In the genomic region with DNA sequence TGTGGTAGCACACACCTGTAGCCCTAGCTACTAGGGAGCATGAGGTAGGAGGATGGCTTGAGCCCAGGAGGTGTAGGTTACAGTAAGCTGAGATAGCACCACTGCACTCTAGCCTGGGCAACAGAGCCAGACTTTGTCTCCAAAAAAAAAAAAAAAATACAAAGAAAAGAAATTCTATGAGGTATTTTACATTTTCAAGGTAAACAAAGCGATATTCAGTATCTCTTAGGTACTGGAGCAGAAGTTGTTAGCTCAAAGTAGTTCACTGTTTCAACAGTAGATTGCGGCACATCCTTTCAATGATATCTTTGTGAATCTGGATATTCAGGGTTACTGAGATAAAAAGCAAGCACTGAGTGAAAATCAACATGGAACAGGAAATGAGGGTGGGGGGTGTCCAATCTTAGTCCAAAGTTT, we compare ENCODE assay signal across 1 cellular context.
TF ChIP-seq lines count a peak whose summit lies in the region.

No MANE protein-coding gene starts in this region.

TF ChIP-seq in HepG2, 621 proteins besides CTCF, POLR2A, EP300 and RAD21 (continued from another document and continues in another):
- TF ChIP-seq, protein P1, sequence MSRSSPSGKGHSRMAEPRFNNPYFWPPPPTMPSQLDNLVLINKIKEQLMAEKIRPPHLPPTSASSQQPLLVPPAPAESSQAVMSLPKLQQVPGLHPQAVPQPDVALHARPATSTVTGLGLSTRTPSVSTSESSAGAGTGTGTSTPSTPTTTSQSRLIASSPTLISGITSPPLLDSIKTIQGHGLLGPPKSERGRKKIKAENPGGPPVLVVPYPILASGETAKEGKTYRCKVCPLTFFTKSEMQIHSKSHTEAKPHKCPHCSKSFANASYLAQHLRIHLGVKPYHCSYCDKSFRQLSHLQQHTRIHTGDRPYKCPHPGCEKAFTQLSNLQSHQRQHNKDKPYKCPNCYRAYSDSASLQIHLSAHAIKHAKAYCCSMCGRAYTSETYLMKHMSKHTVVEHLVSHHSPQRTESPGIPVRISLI (CRISPR knock-in tag; IDR thresholded peaks at IDR 0.05; ENCODE audit: borderline replicate concordance), result peak; percentile 96
- TF ChIP-seq, protein P2, sequence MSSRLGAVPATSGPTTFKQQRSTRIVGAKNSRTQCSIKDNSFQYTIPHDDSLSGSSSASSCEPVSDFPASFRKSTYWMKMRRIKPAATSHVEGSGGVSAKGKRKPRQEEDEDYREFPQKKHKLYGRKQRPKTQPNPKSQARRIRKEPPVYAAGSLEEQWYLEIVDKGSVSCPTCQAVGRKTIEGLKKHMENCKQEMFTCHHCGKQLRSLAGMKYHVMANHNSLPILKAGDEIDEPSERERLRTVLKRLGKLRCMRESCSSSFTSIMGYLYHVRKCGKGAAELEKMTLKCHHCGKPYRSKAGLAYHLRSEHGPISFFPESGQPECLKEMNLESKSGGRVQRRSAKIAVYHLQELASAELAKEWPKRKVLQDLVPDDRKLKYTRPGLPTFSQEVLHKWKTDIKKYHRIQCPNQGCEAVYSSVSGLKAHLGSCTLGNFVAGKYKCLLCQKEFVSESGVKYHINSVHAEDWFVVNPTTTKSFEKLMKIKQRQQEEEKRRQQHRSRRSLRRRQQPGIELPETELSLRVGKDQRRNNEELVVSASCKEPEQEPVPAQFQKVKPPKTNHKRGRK (CRISPR knock-in tag; IDR thresholded peaks at IDR 0.05), result no peak
- TF ChIP-seq ZNF343 (CRISPR knock-in tag; IDR thresholded peaks at IDR 0.05) (no peak), ZNF75D (CRISPR knock-in tag; IDR thresholded peaks at IDR 0.05; ENCODE audit: borderline replicate concordance) (no peak), TARDBP (CRISPR knock-in tag; IDR thresholded peaks at IDR 0.05) (peak; percentile 96), MED8 (CRISPR knock-in tag; IDR thresholded peaks at IDR 0.05; ENCODE audit: insufficient replicate concordance) (peak; percentile 51), POLR2G (IDR thresholded peaks at IDR 0.05; ENCODE audit: low read depth, low read length) (no peak), MEF2D (CRISPR knock-in tag; IDR thresholded peaks at IDR 0.05) (peak; percentile 61; the same call in 1 of the 2 replicates), ZNF572 (CRISPR knock-in tag; IDR thresholded peaks at IDR 0.05) (no peak), NFE2 (CRISPR knock-in tag; IDR thresholded peaks at IDR 0.05) (no peak), TSC22D2 (CRISPR knock-in tag; IDR thresholded peaks at IDR 0.05; ENCODE audit: borderline replicate concordance) (no peak), MZF1 (CRISPR knock-in tag; IDR thresholded peaks at IDR 0.05; ENCODE audit: borderline replicate concordance) (no peak), ZNF605 (CRISPR knock-in tag; IDR thresholded peaks at IDR 0.05) (no peak), SP2 (CRISPR knock-in tag; IDR thresholded peaks at IDR 0.05) (no peak), DMAP1 (CRISPR knock-in tag; IDR thresholded peaks at IDR 0.05) (no peak), ZKSCAN5 (CRISPR knock-in tag; IDR thresholded peaks at IDR 0.05) (no peak), BCL6 (CRISPR knock-in tag; IDR thresholded peaks at IDR 0.05) (peak; percentile 77), ZNF629 (CRISPR knock-in tag; conservative IDR thresholded peaks at IDR 0.05) (peak; percentile 17; the same call in 1 of the 2 replicates), ZNF547 (CRISPR knock-in tag; IDR thresholded peaks at IDR 0.05) (no peak; the same call in 1 of the 2 replicates), FIP1L1 (IDR thresholded peaks at IDR 0.05; ENCODE audit: borderline replicate concordance, insufficient read depth, low read depth, low read length) (no peak), FOXA3 (CRISPR knock-in tag; IDR thresholded peaks at IDR 0.05) (peak; percentile 94), ZNF24 (IDR thresholded peaks at IDR 0.05) (no peak), MED1 (CRISPR knock-in tag; IDR thresholded peaks at IDR 0.05) (peak; percentile 91), ZNF484 (CRISPR knock-in tag; IDR thresholded peaks at IDR 0.05; ENCODE audit: borderline replicate concordance, low read depth) (no peak), ZSCAN29 (CRISPR knock-in tag; conservative IDR thresholded peaks at IDR 0.05) (no peak; the same call in 1 of the 2 replicates), ZNF317 (CRISPR knock-in tag; IDR thresholded peaks at IDR 0.05) (0 out of 2 replicates have a peak, but pooled peaks have one; percentile 51), SALL2 (CRISPR knock-in tag; IDR thresholded peaks at IDR 0.05) (no peak), HDAC6 (IDR thresholded peaks at IDR 0.05; ENCODE audit: low read depth, low read length) (no peak), REL (CRISPR knock-in tag; conservative IDR thresholded peaks at IDR 0.05) (no peak), ZNF891 (CRISPR knock-in tag; IDR thresholded peaks at IDR 0.05) (no peak), NR2F2 (IDR thresholded peaks at IDR 0.05; ENCODE audit: borderline replicate concordance, low read depth) (peak; percentile 80; the same call in 1 of the 2 replicates), CBX5 (CRISPR knock-in tag; IDR thresholded peaks at IDR 0.05; ENCODE audit: borderline replicate concordance) (no peak)
- TF ChIP-seq, protein P3, sequence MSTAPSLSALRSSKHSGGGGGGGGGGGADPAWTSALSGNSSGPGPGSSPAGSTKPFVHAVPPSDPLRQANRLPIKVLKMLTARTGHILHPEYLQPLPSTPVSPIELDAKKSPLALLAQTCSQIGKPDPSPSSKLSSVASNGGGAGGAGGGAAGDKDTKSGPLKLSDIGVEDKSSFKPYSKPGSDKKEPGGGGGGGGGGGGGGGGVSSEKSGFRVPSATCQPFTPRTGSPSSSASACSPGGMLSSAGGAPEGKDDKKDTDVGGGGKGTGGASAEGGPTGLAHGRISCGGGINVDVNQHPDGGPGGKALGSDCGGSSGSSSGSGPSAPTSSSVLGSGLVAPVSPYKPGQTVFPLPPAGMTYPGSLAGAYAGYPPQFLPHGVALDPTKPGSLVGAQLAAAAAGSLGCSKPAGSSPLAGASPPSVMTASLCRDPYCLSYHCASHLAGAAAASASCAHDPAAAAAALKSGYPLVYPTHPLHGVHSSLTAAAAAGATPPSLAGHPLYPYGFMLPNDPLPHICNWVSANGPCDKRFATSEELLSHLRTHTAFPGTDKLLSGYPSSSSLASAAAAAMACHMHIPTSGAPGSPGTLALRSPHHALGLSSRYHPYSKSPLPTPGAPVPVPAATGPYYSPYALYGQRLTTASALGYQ (CRISPR knock-in tag; IDR thresholded peaks at IDR 0.05), result peak; percentile 90
- TF ChIP-seq, protein P4, sequence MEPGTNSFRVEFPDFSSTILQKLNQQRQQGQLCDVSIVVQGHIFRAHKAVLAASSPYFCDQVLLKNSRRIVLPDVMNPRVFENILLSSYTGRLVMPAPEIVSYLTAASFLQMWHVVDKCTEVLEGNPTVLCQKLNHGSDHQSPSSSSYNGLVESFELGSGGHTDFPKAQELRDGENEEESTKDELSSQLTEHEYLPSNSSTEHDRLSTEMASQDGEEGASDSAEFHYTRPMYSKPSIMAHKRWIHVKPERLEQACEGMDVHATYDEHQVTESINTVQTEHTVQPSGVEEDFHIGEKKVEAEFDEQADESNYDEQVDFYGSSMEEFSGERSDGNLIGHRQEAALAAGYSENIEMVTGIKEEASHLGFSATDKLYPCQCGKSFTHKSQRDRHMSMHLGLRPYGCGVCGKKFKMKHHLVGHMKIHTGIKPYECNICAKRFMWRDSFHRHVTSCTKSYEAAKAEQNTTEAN (CRISPR knock-in tag; conservative IDR thresholded peaks at IDR 0.05), result peak; percentile 35; the same call in 1 of the 2 replicates
- TF ChIP-seq, protein P5, sequence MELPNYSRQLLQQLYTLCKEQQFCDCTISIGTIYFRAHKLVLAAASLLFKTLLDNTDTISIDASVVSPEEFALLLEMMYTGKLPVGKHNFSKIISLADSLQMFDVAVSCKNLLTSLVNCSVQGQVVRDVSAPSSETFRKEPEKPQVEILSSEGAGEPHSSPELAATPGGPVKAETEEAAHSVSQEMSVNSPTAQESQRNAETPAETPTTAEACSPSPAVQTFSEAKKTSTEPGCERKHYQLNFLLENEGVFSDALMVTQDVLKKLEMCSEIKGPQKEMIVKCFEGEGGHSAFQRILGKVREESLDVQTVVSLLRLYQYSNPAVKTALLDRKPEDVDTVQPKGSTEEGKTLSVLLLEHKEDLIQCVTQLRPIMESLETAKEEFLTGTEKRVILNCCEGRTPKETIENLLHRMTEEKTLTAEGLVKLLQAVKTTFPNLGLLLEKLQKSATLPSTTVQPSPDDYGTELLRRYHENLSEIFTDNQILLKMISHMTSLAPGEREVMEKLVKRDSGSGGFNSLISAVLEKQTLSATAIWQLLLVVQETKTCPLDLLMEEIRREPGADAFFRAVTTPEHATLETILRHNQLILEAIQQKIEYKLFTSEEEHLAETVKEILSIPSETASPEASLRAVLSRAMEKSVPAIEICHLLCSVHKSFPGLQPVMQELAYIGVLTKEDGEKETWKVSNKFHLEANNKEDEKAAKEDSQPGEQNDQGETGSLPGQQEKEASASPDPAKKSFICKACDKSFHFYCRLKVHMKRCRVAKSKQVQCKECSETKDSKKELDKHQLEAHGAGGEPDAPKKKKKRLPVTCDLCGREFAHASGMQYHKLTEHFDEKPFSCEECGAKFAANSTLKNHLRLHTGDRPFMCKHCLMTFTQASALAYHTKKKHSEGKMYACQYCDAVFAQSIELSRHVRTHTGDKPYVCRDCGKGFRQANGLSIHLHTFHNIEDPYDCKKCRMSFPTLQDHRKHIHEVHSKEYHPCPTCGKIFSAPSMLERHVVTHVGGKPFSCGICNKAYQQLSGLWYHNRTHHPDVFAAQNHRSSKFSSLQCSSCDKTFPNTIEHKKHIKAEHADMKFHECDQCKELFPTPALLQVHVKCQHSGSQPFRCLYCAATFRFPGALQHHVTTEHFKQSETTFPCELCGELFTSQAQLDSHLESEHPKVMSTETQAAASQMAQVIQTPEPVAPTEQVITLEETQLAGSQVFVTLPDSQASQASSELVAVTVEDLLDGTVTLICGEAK (IDR thresholded peaks at IDR 0.05), result no peak
- TF ChIP-seq, protein P5 (CRISPR knock-in tag; IDR thresholded peaks at IDR 0.05), result no peak; the same call in 1 of the 2 replicates
- TF ChIP-seq, protein P6, sequence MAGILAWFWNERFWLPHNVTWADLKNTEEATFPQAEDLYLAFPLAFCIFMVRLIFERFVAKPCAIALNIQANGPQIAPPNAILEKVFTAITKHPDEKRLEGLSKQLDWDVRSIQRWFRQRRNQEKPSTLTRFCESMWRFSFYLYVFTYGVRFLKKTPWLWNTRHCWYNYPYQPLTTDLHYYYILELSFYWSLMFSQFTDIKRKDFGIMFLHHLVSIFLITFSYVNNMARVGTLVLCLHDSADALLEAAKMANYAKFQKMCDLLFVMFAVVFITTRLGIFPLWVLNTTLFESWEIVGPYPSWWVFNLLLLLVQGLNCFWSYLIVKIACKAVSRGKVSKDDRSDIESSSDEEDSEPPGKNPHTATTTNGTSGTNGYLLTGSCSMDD (CRISPR knock-in tag; IDR thresholded peaks at IDR 0.05), result no peak
- TF ChIP-seq, protein P7, sequence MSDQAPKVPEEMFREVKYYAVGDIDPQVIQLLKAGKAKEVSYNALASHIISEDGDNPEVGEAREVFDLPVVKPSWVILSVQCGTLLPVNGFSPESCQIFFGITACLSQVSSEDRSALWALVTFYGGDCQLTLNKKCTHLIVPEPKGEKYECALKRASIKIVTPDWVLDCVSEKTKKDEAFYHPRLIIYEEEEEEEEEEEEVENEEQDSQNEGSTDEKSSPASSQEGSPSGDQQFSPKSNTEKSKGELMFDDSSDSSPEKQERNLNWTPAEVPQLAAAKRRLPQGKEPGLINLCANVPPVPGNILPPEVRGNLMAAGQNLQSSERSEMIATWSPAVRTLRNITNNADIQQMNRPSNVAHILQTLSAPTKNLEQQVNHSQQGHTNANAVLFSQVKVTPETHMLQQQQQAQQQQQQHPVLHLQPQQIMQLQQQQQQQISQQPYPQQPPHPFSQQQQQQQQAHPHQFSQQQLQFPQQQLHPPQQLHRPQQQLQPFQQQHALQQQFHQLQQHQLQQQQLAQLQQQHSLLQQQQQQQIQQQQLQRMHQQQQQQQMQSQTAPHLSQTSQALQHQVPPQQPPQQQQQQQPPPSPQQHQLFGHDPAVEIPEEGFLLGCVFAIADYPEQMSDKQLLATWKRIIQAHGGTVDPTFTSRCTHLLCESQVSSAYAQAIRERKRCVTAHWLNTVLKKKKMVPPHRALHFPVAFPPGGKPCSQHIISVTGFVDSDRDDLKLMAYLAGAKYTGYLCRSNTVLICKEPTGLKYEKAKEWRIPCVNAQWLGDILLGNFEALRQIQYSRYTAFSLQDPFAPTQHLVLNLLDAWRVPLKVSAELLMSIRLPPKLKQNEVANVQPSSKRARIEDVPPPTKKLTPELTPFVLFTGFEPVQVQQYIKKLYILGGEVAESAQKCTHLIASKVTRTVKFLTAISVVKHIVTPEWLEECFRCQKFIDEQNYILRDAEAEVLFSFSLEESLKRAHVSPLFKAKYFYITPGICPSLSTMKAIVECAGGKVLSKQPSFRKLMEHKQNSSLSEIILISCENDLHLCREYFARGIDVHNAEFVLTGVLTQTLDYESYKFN (CRISPR knock-in tag; conservative IDR thresholded peaks at IDR 0.05), result peak; percentile 96
- TF ChIP-seq, protein P8, sequence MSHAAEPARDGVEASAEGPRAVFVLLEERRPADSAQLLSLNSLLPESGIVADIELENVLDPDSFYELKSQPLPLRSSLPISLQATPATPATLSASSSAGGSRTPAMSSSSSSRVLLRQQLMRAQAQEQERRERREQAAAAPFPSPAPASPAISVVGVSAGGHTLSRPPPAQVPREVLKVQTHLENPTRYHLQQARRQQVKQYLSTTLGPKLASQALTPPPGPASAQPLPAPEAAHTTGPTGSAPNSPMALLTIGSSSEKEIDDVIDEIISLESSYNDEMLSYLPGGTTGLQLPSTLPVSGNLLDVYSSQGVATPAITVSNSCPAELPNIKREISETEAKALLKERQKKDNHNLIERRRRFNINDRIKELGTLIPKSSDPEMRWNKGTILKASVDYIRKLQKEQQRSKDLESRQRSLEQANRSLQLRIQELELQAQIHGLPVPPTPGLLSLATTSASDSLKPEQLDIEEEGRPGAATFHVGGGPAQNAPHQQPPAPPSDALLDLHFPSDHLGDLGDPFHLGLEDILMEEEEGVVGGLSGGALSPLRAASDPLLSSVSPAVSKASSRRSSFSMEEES (CRISPR knock-in tag; IDR thresholded peaks at IDR 0.05), result 0 out of 2 replicates have a peak, but pooled peaks have one; percentile 24
